Comparison of ENCODE assay signal across 8 cellular contexts in genomic region chr11:13276852-13277718, GRCh38. TPM values are rescaled to one million over a fixed set of nuclear protein-coding genes. Genes with fewer than 3 reads are reported as not detected.
A peak's percentile ranks its signal among the peaks of the same experiment; 100 is the strongest.
DNase-seq lines count a peak whose midpoint lies in the region; ATAC-seq and TF ChIP-seq lines count a peak whose summit lies in the region.

No MANE protein-coding gene starts in this region.

- ATAC-seq in HG03175 (IDR thresholded peaks at IDR 0.05; ENCODE audit: unreplicated experiment), result peak; percentile 88

- in situ Hi-C loops in GM18951 (cut with MboI; ENCODE audit: low sequenced_read_pairs, unreplicated experiment), result no loop called here

- TF ChIP-seq CTCF in AG04450 (IDR thresholded peaks at IDR 0.05; ENCODE audit: low read depth, low read length) (no peak), choroid plexus epithelial cell (conservative IDR thresholded peaks at IDR 0.05; ENCODE audit: low read depth, low read length) (peak; percentile 11), kidney epithelial cell (IDR thresholded peaks at IDR 0.05; ENCODE audit: insufficient read depth, low read length, poor library complexity, severe bottlenecking) (no peak)

- H3K27me3 ChIP-seq in AG04450 (ENCODE audit: control insufficient read depth, insufficient read depth, low read length) (peaks cover 9% of the 10 kb centered on the region), kidney epithelial cell (ENCODE audit: control insufficient read depth, insufficient read depth, low read length) (peaks cover 8% of the 10 kb centered on the region)

- no peaks in the 10 kb centered on the region; the same call in 1 of the 2 replicates for H3K9me3 ChIP-seq in AG04450 (ENCODE audit: control insufficient read depth, insufficient read depth, low read length)

- no peaks in the 10 kb centered on the region for H3K36me3 ChIP-seq in kidney epithelial cell (ENCODE audit: control insufficient read depth, insufficient read depth, low read length)

- CTCF ChIA-PET in AG04450 (lab: Charles Lee), result interaction anchor here (1.0 to 1.3 kb wide), 2 partner anchors 39 to 68 kb away, joined by 3 to 4 read pairs; no protein-coding TSS in a partner anchor

- POLR2A ChIA-PET in AG04450 (lab: Yijun Ruan, JAX), result no interaction called here

- H3K4me3 ChIP-seq in AG04450 (ENCODE audit: low read depth, low read length), result peak overlapping the region; percentile 87
- H3K4me3 ChIP-seq in choroid plexus epithelial cell (ENCODE audit: low read depth, low read length), result peak overlapping the region; percentile 87
- peak overlapping the region; percentile 93 for H3K4me3 ChIP-seq in kidney epithelial cell (ENCODE audit: low read depth, low read length)

- peak; percentile 61 for TF ChIP-seq POLR2A in GM18951 (IDR thresholded peaks at IDR 0.05; ENCODE audit: extremely low read depth, insufficient read depth, insufficient read length)

- DNase-seq in AG04450 (ENCODE audit: low read depth, low spot score), result peak; percentile 94
- DNase-seq in NCI-H345 treated with DMSO at 0.1 percent for 48 hours (lab: John Stamatoyannopoulos, UW; ENCODE audit: unreplicated experiment), result peak; percentile 94
- DNase-seq in activated CD4-positive, alpha-beta T cell treated with anti-CD3 and anti-CD28 coated beads for 24 hours (ENCODE audit: low read depth in 2 of 2), result peak; percentile 91 to 95
- DNase-seq in choroid plexus epithelial cell (ENCODE audit: low read depth), result peak; percentile 99
- DNase-seq in kidney epithelial cell (ENCODE audit: low read depth), result peak; percentile 87
- peak; percentile 97 for DNase-seq in stimulated activated CD4-positive, alpha-beta T cell treated with anti-CD3 and anti-CD28 coated beads, Interleukin-15, amount 100 ng/mL, for 24 hours

- H3K27ac ChIP-seq in AG04450 (ENCODE audit: low read depth, low read length), result peak overlapping the region; percentile 22

RNA-seq across cellular contexts. Expression of gene BMAL1, which starts 0.5 kb away (rescaled TPM):
- polyA plus RNA-seq in AG04450 (2011; rRNA removed), result 10.9 and 12.5 TPM in 2 replicates
- polyA minus RNA-seq in AG04450 (2011; rRNA and poly(A)+ RNA removed), result 17.6 and 20.2 TPM in 2 replicates
- 13.3 and 15.0 TPM in 2 replicates for total RNA-seq in kidney epithelial cell

Comparison
In these comparisons a context has a peak if more than half of its experiments do, and no peak if none do; other contexts are left out.
1. Peak in every context shown above with its lines: DNase-seq, ATAC-seq, H3K4me3 ChIP-seq and H3K27ac ChIP-seq.